8 cellular contexts compared by ENCODE assay signal in genomic region chr10:72274213-72274729, GRCh38. TPM values are rescaled to one million over a fixed set of nuclear protein-coding genes. Genes with fewer than 3 reads are reported as not detected.
DNase-seq lines count a peak whose midpoint lies in the region; ATAC-seq, FAIRE-seq and TF ChIP-seq lines count a peak whose summit lies in the region.

No MANE protein-coding gene starts in this region.

- POLR2A ChIA-PET in A549 (lab: Yijun Ruan, JAX), result interaction anchor here (0.8 to 6.8 kb wide), 32 partner anchors 10 to 403 kb away, joined by 3 to 197 read pairs (median 10); partner anchors contain the start of genes ANAPC16, ASCC1 and DNAJB12

- peak in 1 of 2 experiments; percentile 0; a peak in 2 of 6 replicates for ATAC-seq in A549
- peak; percentile 2 for ATAC-seq in GM21529 (IDR thresholded peaks at IDR 0.05; ENCODE audit: unreplicated experiment)

- TF ChIP-seq EP300 in A549 (IDR thresholded peaks at IDR 0.05), result no peak

- H3K4me1 ChIP-seq in A549 (peaks cover 59% of the 10 kb centered on the region), left ventricle myocardium inferior (peaks cover 64% of the 10 kb centered on the region)

- H3K36me3 ChIP-seq in left ventricle myocardium inferior, result peaks cover 17% of the 10 kb centered on the region

- H3K4me2 ChIP-seq in A549, result peak overlapping the region; percentile 91

- TF ChIP-seq POLR2A in A549 (IDR thresholded peaks at IDR 0.05; ENCODE audit: low read length), result no peak

- CTCF ChIA-PET in A549 (lab: Yijun Ruan, JAX), result interaction anchor here (0.5 to 8.9 kb wide), 31 partner anchors 8 to 378 kb away, joined by 3 to 94 read pairs (median 8); partner anchors contain the start of genes ANAPC16 and ASCC1

- FAIRE-seq in A549 (lab: Jason Lieb, UNC), result no peak

- H3K9me3 ChIP-seq in A549, result no peaks in the 10 kb centered on the region
- no peaks in the 10 kb centered on the region for H3K9me3 ChIP-seq in left ventricle myocardium inferior (replicated peaks)

- peak overlapping the region; percentile 84 for H3K4me3 ChIP-seq in A549
- peak overlapping the region; percentile 84 for H3K4me3 ChIP-seq in left ventricle myocardium inferior
- peak overlapping the region; percentile 99 for H3K4me3 ChIP-seq in skeletal muscle cell (ENCODE audit: low read depth, low read length)

- no peak for TF ChIP-seq RAD21 in A549 (conservative IDR thresholded peaks at IDR 0.05 in 1 of 2, IDR thresholded peaks at IDR 0.05 in 1 of 2)

- H3K27ac ChIP-seq in A549 (peak overlapping the region; percentile 98), left ventricle myocardium inferior (replicated peaks) (peak overlapping the region; percentile 100)

- intact Hi-C loops in left ventricle myocardium inferior (cut with micrococcal nuclease), result loop anchor here (10.0 kb wide), 1 partner anchor 51 kb away; no protein-coding TSS in a partner anchor

- H3K27me3 ChIP-seq in left ventricle myocardium inferior (ENCODE audit: low read depth), result no peaks in the 10 kb centered on the region

- under 1% methylated on average over 32 of the region's 40 CpGs for WGBS in A549 (ENCODE audit: missing lambda C conversion rate)

- no peak for TF ChIP-seq CTCF in A549 (IDR thresholded peaks at IDR 0.05)
- TF ChIP-seq CTCF in left ventricle myocardium inferior (IDR thresholded peaks at IDR 0.05; ENCODE audit: borderline replicate concordance), result no peak

- no peak for DNase-seq in A549 (ENCODE audit: low read depth in 1 of 2, low spot score in 1 of 2)
- DNase-seq in activated CD4-positive, alpha-beta T cell treated with anti-CD3 and anti-CD28 coated beads, Interleukin-2, amount 50 U/mL, for 48 hours, result peak; percentile 55 to 66
- no peak for DNase-seq in left ventricle myocardium inferior
- no peak for DNase-seq in skeletal muscle cell (ENCODE audit: low read depth)
- no peak for DNase-seq in pons (ENCODE audit: low spot score)
- DNase-seq in stimulated activated CD4-positive, alpha-beta T cell treated with anti-CD3 and anti-CD28 coated beads, Interleukin-4, amount 100 ng/mL, for 4 hours, result no peak
- DNase-seq in NCI-H1694 treated with DMSO at 0.1 percent for 48 hours (lab: John Stamatoyannopoulos, UW), result no peak

TF ChIP-seq in A549, 52 proteins besides CTCF, POLR2A, EP300 and RAD21:
- TF ChIP-seq CBX2 (IDR thresholded peaks at IDR 0.05; ENCODE audit: borderline replicate concordance, low read depth) (no peak), EHF (CRISPR knock-in tag; IDR thresholded peaks at IDR 0.05) (no peak), NFE2L2 (conservative IDR thresholded peaks at IDR 0.05; ENCODE audit: low read length) (no peak), PBX3 (IDR thresholded peaks at IDR 0.05) (no peak; the same call in 1 of the 2 replicates), PHF8 (IDR thresholded peaks at IDR 0.05; ENCODE audit: borderline replicate concordance, low read depth) (0 out of 2 replicates have a peak, but pooled peaks have one; percentile 5), JUN (IDR thresholded peaks at IDR 0.05) (peak; percentile 86 to 92), HOXA7 (CRISPR knock-in tag; IDR thresholded peaks at IDR 0.05) (0 out of 2 replicates have a peak, but pooled peaks have one; percentile 7), HDAC2 (IDR thresholded peaks at IDR 0.05) (no peak)

RNA-seq across cellular contexts. Expression of gene DDIT4, which starts 0.5 kb away (rescaled TPM):
- polyA plus RNA-seq in A549 (2011; rRNA removed), result 329 and 392 TPM in 2 replicates
- 189 and 275 TPM in 2 replicates for polyA plus RNA-seq in A549 (2012; cell fraction: cytosol; rRNA removed)
- 368 and 387 TPM in 2 replicates for polyA plus RNA-seq in A549 (2012; cell fraction: nucleus; rRNA removed)
- polyA plus RNA-seq in A549 (2017; fragmentation: RNase III; extraction: RNeasy Plus Mini Kit Qiagen cat#74134 plus additional on column Dnase treatment), result 188 to 239 TPM (median 238 TPM) in 3 replicates
- 299 and 339 TPM in 2 replicates for polyA minus RNA-seq in A549 (2011; rRNA and poly(A)+ RNA removed)
- total RNA-seq in left ventricle myocardium inferior, result 66.3 TPM

RNA-seq across cellular contexts. Expression of gene ASCC1, which starts 58.2 kb away (rescaled TPM):
- polyA plus RNA-seq in A549 (2011; rRNA removed), result 82.3 and 83.7 TPM in 2 replicates
- 21.6 and 24.9 TPM in 2 replicates for polyA plus RNA-seq in A549 (2012; cell fraction: cytosol; rRNA removed)
- 12.2 and 19.1 TPM in 2 replicates for polyA plus RNA-seq in A549 (2012; cell fraction: nucleus; rRNA removed)
- polyA plus RNA-seq in A549 (2017; fragmentation: RNase III; extraction: RNeasy Plus Mini Kit Qiagen cat#74134 plus additional on column Dnase treatment), result 56.2 to 58.9 TPM (median 56.5 TPM) in 3 replicates
- polyA minus RNA-seq in A549 (2011; rRNA and poly(A)+ RNA removed), result 35.9 and 39.6 TPM in 2 replicates
- total RNA-seq in left ventricle myocardium inferior, result 37.0 TPM

RNA-seq across cellular contexts. Expression of gene ANAPC16, which starts 58.5 kb away (rescaled TPM):
- 136 and 165 TPM in 2 replicates for polyA plus RNA-seq in A549 (2011; rRNA removed)
- polyA plus RNA-seq in A549 (2012; cell fraction: cytosol; rRNA removed), result 61.1 and 70.5 TPM in 2 replicates
- 13.7 and 21.8 TPM in 2 replicates for polyA plus RNA-seq in A549 (2012; cell fraction: nucleus; rRNA removed)
- 75.1 to 86.1 TPM (median 79.8 TPM) in 3 replicates for polyA plus RNA-seq in A549 (2017; fragmentation: RNase III; extraction: RNeasy Plus Mini Kit Qiagen cat#74134 plus additional on column Dnase treatment)
- polyA minus RNA-seq in A549 (2011; rRNA and poly(A)+ RNA removed), result 36.8 and 46.6 TPM in 2 replicates
- total RNA-seq in left ventricle myocardium inferior, result 256 TPM

Comparison
In these comparisons a context has a peak if more than half of its experiments do, and no peak if none do; other contexts are left out.
1. DNase-seq: peak in activated CD4-positive, alpha-beta T cell treated with anti-CD3 and anti-CD28 coated beads, Interleukin-2, amount 50 U/mL, for 48 hours (2 of 2); none in A549 (0 of 2), left ventricle myocardium inferior (single experiment), skeletal muscle cell (single experiment), pons (single experiment), stimulated activated CD4-positive, alpha-beta T cell treated with anti-CD3 and anti-CD28 coated beads, Interleukin-4, amount 100 ng/mL, for 4 hours (0 of 2) and NCI-H1694 treated with DMSO at 0.1 percent for 48 hours (single experiment).
2. Peak in every context shown above with its lines, with median percentiles within 50 percentile points of each other: H3K4me3 ChIP-seq.